1 cellular context compared by ENCODE assay signal in the genomic region with DNA sequence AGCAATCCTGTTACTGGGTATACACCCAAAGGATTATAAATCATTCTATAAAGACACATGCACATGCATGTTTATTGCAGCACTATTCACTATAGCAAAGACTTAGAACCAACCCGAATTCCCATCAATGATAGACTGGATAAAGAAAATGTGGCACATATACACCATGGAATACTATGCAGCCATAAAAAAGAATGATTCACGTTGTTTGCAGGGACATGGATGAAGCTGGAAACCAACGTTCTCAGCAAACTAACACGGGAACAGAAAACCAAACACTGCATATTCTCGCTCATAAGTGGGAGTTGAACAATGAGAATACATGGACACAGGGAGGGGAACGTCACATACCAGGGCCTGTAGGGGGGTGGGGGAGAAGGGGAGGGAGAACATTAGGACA. TPM values are rescaled to one million over a fixed set of nuclear protein-coding genes. Genes with fewer than 3 reads are reported as not detected.
"Had no signal": no experiment of that assay in that cellular context is flagged by ENCODE, and none has a peak within 500 bp of the region (broad histone marks: within the 10 kb centered on the region; RNA-seq: fewer than 3 reads in every experiment).

No MANE protein-coding gene starts in this region.

RNA-seq across cellular contexts. Expression of gene MARVELD2, which starts 56.6 kb away (rescaled TPM):
- total RNA-seq: SK-MEL-5 had no signal
